ENCODE assay signal across 5 cellular contexts in genomic region chr19:54274516-54274915, GRCh38. TPM values are rescaled to one million over a fixed set of nuclear protein-coding genes. Genes with fewer than 3 reads are reported as not detected.
"Had no signal": no experiment of that assay in that cellular context is flagged by ENCODE, and none has a peak within 500 bp of the region (broad histone marks: within the 10 kb centered on the region; RNA-seq: fewer than 3 reads in every experiment).

No MANE protein-coding gene starts in this region.

RNA-seq across cellular contexts. Expression of gene LILRB2, which starts 6.4 kb away (rescaled TPM):
- total RNA-seq: K562, M059J, PC-3, SJSA1 had no signal
- polyA plus RNA-seq: K562, SK-N-SH had no signal

RNA-seq across cellular contexts. Expression of gene LILRB5, which starts 17.4 kb away (rescaled TPM):
- total RNA-seq: K562, M059J, PC-3, SJSA1 had no signal
- polyA plus RNA-seq: K562, SK-N-SH had no signal

RNA-seq across cellular contexts. Expression of gene LILRA6, which starts 31.9 kb away (rescaled TPM):
- total RNA-seq: K562, M059J, PC-3, SJSA1 had no signal
- polyA plus RNA-seq: SK-N-SH had no signal

RNA-seq across cellular contexts. Expression of gene LILRA5, which starts 38.5 kb away (rescaled TPM):
- total RNA-seq: K562, M059J, PC-3, SJSA1 had no signal
- polyA plus RNA-seq: K562, SK-N-SH had no signal

RNA-seq across cellular contexts. Expression of gene LILRB3, which starts 51.7 kb away (rescaled TPM):
- total RNA-seq: K562, M059J, PC-3, SJSA1 had no signal
- polyA plus RNA-seq: SK-N-SH had no signal
